Comparison of ENCODE assay signal across 8 cellular contexts in the genomic region with DNA sequence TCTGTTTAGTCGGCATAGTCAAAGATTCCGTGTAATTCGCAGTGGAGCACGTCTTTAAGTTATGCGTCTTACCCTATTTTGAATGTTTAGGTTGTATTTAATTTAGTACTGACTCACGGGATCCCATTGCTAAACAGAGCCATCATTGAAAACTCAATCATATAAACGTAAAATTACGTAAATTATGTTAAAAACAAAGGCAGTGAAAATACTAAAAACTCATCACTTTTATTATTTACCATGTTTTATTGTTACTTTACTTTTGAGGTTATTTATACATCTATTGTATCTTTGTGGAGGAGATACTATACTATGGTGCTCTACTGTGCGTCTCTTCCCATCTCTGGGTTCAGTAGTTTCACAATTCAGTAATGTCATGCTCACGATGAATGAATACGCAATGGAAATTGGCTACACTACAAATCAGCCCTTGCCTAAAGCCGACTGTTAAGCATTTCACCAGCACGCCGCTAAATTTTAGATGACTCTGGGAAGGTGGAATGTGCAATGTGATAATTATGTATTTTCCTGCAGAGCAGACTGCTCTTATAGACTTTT. TPM values are rescaled to one million over a fixed set of nuclear protein-coding genes. Genes with fewer than 3 reads are reported as not detected.
DNase-seq lines count a peak whose midpoint lies in the region; ATAC-seq, FAIRE-seq and TF ChIP-seq lines count a peak whose summit lies in the region.

No MANE protein-coding gene starts in this region.

- H3K27me3 Mint-ChIP-seq in CD4-positive, CD25-positive, alpha-beta regulatory T cell: peaks cover 17% of the 10 kb centered on the region
- no peaks in the 10 kb centered on the region for H3K27me3 Mint-ChIP-seq in memory B cell

- H3K4me1 Mint-ChIP-seq in CD4-positive, CD25-positive, alpha-beta regulatory T cell: peaks cover 12 to 31% (median 15%) of the 10 kb centered on the region in 4 donors
- peaks cover 10% of the 10 kb centered on the region for H3K4me1 Mint-ChIP-seq in memory B cell

- peaks cover 7% of the 10 kb centered on the region for H3K4me1 ChIP-seq in CD4-positive, CD25-positive, alpha-beta regulatory T cell (ENCODE audit: control insufficient read depth, insufficient read depth, low read length, poor library complexity, severe bottlenecking)
- no peaks in the 10 kb centered on the region; the same call in 1 of the 2 replicates for H3K4me1 ChIP-seq in SJCRH30
- peaks cover 0 to 13% (median 5%) of the 10 kb centered on the region in 4 donors for H3K4me1 ChIP-seq in transverse colon

- peak overlapping the region; percentile 85 for H3K4me3 ChIP-seq in CD4-positive, CD25-positive, alpha-beta regulatory T cell (ENCODE audit: low read depth, low read length)
- H3K4me3 ChIP-seq in HFF-Myc (replicated peaks; ENCODE audit: low read depth, low read length) (peak overlapping the region; percentile 57), SJCRH30 (peak overlapping the region; percentile 78), transverse colon (peak overlapping the region; percentile 47 to 66 (median 54))

- no peaks in the 10 kb centered on the region for H3K27me3 ChIP-seq in CD4-positive, CD25-positive, alpha-beta regulatory T cell (ENCODE audit: control insufficient read depth, insufficient read depth, low read length)
- H3K27me3 ChIP-seq in SJCRH30: no peaks in the 10 kb centered on the region
- H3K27me3 ChIP-seq in transverse colon: no peaks in the 10 kb centered on the region

- no peaks in the 10 kb centered on the region for H3K36me3 ChIP-seq in CD4-positive, CD25-positive, alpha-beta regulatory T cell (ENCODE audit: control insufficient read depth, insufficient read depth, low read length)
- H3K36me3 ChIP-seq in SJCRH30 (no peaks in the 10 kb centered on the region), transverse colon (no peaks in the 10 kb centered on the region)

- no peak for TF ChIP-seq EP300 in transverse colon (IDR thresholded peaks at IDR 0.05; ENCODE audit: low read depth)

- ATAC-seq in CD4-positive, CD25-positive, alpha-beta regulatory T cell (ENCODE audit: low read depth in 2 of 2): no peak
- ATAC-seq in memory B cell (ENCODE audit: low read depth) (no peak), HG02884 (IDR thresholded peaks at IDR 0.05; ENCODE audit: unreplicated experiment) (no peak)

- no peaks in the 10 kb centered on the region for H3K36me3 Mint-ChIP-seq in CD4-positive, CD25-positive, alpha-beta regulatory T cell
- no peaks in the 10 kb centered on the region for H3K36me3 Mint-ChIP-seq in memory B cell

- in situ Hi-C loops in transverse colon (cut with MboI; ENCODE audit: low pct_ligation_motif_present in 1 of 4, low pct_unique_long_range_greater_than_20kb in 1 of 4, low sequenced_read_pairs in 3 of 4): no loop called here

- DNase-seq in CD4-positive, CD25-positive, alpha-beta regulatory T cell: peak in 2 of 3 donors; percentile 22 to 41
- DNase-seq in HFF-Myc (ENCODE audit: extremely low read depth, low read depth): no peak
- peak; percentile 2 to 31 for DNase-seq in SJCRH30
- peak; percentile 57 to 86 for DNase-seq in dermis microvascular lymphatic vessel endothelial cell (ENCODE audit: low read depth in 2 of 2)
- no peak for DNase-seq in memory B cell (ENCODE audit: low spot score in 2 of 2)
- no peak for DNase-seq in transverse colon
- no peak for DNase-seq in D721Med (ENCODE audit: insufficient read length, low spot score)

- FAIRE-seq in D721Med (lab: Jason Lieb, UNC): no peak

- H3K4me3 Mint-ChIP-seq in CD4-positive, CD25-positive, alpha-beta regulatory T cell: peak overlapping the region; percentile 89 to 96 (median 90)
- peak overlapping the region; percentile 88 for H3K4me3 Mint-ChIP-seq in memory B cell

- peak; percentile 42 for TF ChIP-seq POLR2A in transverse colon (IDR thresholded peaks at IDR 0.05)

- TF ChIP-seq CTCF in HFF-Myc (IDR thresholded peaks at IDR 0.05; ENCODE audit: low read depth, low read length, missing control alignments) (no peak), transverse colon (IDR thresholded peaks at IDR 0.05) (no peak), D721Med (IDR thresholded peaks at IDR 0.05; ENCODE audit: insufficient read depth, missing control alignments) (no peak)

- H3K9me3 Mint-ChIP-seq in CD4-positive, CD25-positive, alpha-beta regulatory T cell: no peaks in the 10 kb centered on the region
- H3K9me3 Mint-ChIP-seq in memory B cell: no peaks in the 10 kb centered on the region

- H3K9me3 ChIP-seq in CD4-positive, CD25-positive, alpha-beta regulatory T cell (ENCODE audit: control insufficient read depth in 2 of 2, low read length in 2 of 2): no peaks in the 10 kb centered on the region
- H3K9me3 ChIP-seq in SJCRH30 (replicated peaks) (no peaks in the 10 kb centered on the region), transverse colon (no peaks in the 10 kb centered on the region)

- WGBS in transverse colon (ENCODE audit: low coverage in 1 of 2), 2 donors: 0 to 42% methylated on average over 8 to 14 of the region's 14 CpGs

- H3K27ac Mint-ChIP-seq in CD4-positive, CD25-positive, alpha-beta regulatory T cell: peak overlapping the region; percentile 86 to 93 (median 92)
- H3K27ac Mint-ChIP-seq in memory B cell: peak overlapping the region; percentile 92

- intact Hi-C loops in transverse colon (cut with DNase I; ENCODE audit: low total_unique reads): no loop called here

- peak overlapping the region; percentile 92 for H3K27ac ChIP-seq in CD4-positive, CD25-positive, alpha-beta regulatory T cell (ENCODE audit: insufficient read depth, low read length, poor library complexity, severe bottlenecking)
- H3K27ac ChIP-seq in SJCRH30: peak overlapping the region; percentile 96
- peak overlapping the region; percentile 91 to 98 (median 94) for H3K27ac ChIP-seq in transverse colon

RNA-seq across cellular contexts. Expression of a gene that starts 0.9 kb away (rescaled TPM):
- total RNA-seq in CD4-positive, CD25-positive, alpha-beta regulatory T cell: 36.9 TPM
- polyA plus RNA-seq in CD4-positive, CD25-positive, alpha-beta regulatory T cell: 100 to 1,000 TPM; 165 to 185 (median 174) TPM
- 94.2 and 97.0 TPM in 2 replicates for total RNA-seq in SJCRH30 (2014; rRNA removed; shearing (Covaris generic))
- total RNA-seq in dermis microvascular lymphatic vessel endothelial cell (39.8 and 76.1 TPM in 2 replicates), transverse colon (10 to 100 TPM in 3 of 4 donors, 1 to 10 TPM in 1; 7.8 to 42.9 (median 32.9) TPM)

RNA-seq across cellular contexts. Expression of a gene that starts 5.1 kb away (rescaled TPM):
- total RNA-seq in CD4-positive, CD25-positive, alpha-beta regulatory T cell: 0.89 TPM
- polyA plus RNA-seq in CD4-positive, CD25-positive, alpha-beta regulatory T cell: 1 to 10 TPM; 4.1 to 7.3 (median 4.5) TPM
- 0.23 and 0.42 TPM in 2 replicates for total RNA-seq in SJCRH30 (2014; rRNA removed; shearing (Covaris generic))
- total RNA-seq in dermis microvascular lymphatic vessel endothelial cell (8.9 and 31.0 TPM in 2 replicates), transverse colon (1 to 10 TPM; 1.2 to 4.5 (median 4.0) TPM)

RNA-seq across cellular contexts. Expression of a gene that starts 43.3 kb away (rescaled TPM):
- total RNA-seq in CD4-positive, CD25-positive, alpha-beta regulatory T cell: 3.7 TPM
- polyA plus RNA-seq in CD4-positive, CD25-positive, alpha-beta regulatory T cell: 10 to 100 TPM; 17.8 to 22.9 (median 20.5) TPM
- 12.3 and 18.7 TPM in 2 replicates for total RNA-seq in SJCRH30 (2014; rRNA removed; shearing (Covaris generic))
- total RNA-seq in dermis microvascular lymphatic vessel endothelial cell: 8.3 and 9.0 TPM in 2 replicates
- total RNA-seq in transverse colon: 10 to 100 TPM in 1 of 4 donors, 1 to 10 TPM in 2, not detected in 1; 1.4 to 11.7 (median 9.1) TPM

RNA-seq across cellular contexts. Expression of a gene that starts 43.3 kb away (rescaled TPM):
- 16.1 TPM for total RNA-seq in CD4-positive, CD25-positive, alpha-beta regulatory T cell
- polyA plus RNA-seq in CD4-positive, CD25-positive, alpha-beta regulatory T cell: 10 to 100 TPM; 23.5 to 30.6 (median 25.7) TPM
- 21.1 and 25.0 TPM in 2 replicates for total RNA-seq in SJCRH30 (2014; rRNA removed; shearing (Covaris generic))
- total RNA-seq in dermis microvascular lymphatic vessel endothelial cell: 11.5 and 18.4 TPM in 2 replicates
- 10 to 100 TPM in 1 of 4 donors, 1 to 10 TPM in 3; 1.6 to 12.9 (median 7.1) TPM for total RNA-seq in transverse colon

RNA-seq across cellular contexts. Expression of a gene that starts 43.7 kb away (rescaled TPM):
- total RNA-seq in CD4-positive, CD25-positive, alpha-beta regulatory T cell: 13.7 TPM
- polyA plus RNA-seq in CD4-positive, CD25-positive, alpha-beta regulatory T cell: 10 to 100 TPM; 22.3 to 26.8 (median 25.0) TPM
- 16.6 and 17.5 TPM in 2 replicates for total RNA-seq in SJCRH30 (2014; rRNA removed; shearing (Covaris generic))
- total RNA-seq in dermis microvascular lymphatic vessel endothelial cell: 10.0 and 11.9 TPM in 2 replicates
- total RNA-seq in transverse colon: 10 to 100 TPM; 17.3 to 34.2 (median 19.1) TPM

Comparison
In these comparisons a context has a peak if more than half of its experiments do, and no peak if none do; other contexts are left out.
1. DNase-seq: peak in CD4-positive, CD25-positive, alpha-beta regulatory T cell (2 of 3), SJCRH30 (2 of 2) and dermis microvascular lymphatic vessel endothelial cell (2 of 2); none in HFF-Myc (single experiment), memory B cell (0 of 2), transverse colon (single experiment) and D721Med (single experiment).
2. Peak in every context shown above with its lines, with median percentiles within 50 percentile points of each other: H3K27ac ChIP-seq and H3K4me3 ChIP-seq.